In the genomic region with DNA sequence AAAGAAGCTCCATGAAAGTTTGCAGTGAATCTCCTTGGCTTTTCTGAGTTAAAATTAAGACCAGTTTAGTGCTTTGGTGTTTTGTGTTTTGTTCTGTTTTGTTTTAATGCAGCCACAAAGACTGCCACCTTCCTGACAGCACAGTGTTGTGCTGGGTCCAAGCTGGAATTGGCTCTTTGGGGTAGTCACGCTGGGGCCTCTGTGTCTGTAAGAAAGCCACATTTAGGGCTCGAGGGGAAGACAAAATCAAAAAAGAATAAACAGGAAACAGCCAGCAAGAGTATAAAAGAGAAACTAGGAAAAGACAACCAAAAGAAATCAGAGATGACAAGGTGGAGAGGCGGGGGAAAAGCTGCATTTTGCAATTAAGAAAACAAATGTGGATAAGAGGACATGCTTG, we compare ENCODE assay signal across 1 cellular context.
TF ChIP-seq lines count a peak whose summit lies in the region.

No MANE protein-coding gene starts in this region.

TF ChIP-seq in GM23338, 12 proteins besides CTCF, POLR2A, EP300 and RAD21 (continued from another document):
- no peak for TF ChIP-seq CREB1 (CRISPR knock-in tag; IDR thresholded peaks at IDR 0.05; ENCODE audit: low read depth)
- no peak for TF ChIP-seq EZH2phosphoT487 (IDR thresholded peaks at IDR 0.05; ENCODE audit: unreplicated experiment)
